ENCODE assay signal across 28 cellular contexts in genomic region chr3:115500795-115501194, GRCh38.
"Had no signal": no experiment of that assay in that cellular context is flagged by ENCODE, and none has a peak within 500 bp of the region (broad histone marks: within the 10 kb centered on the region; RNA-seq: fewer than 3 reads in every experiment).

No MANE protein-coding gene starts in this region.

- H3K4me1 ChIP-seq: colonic mucosa, esophagus squamous epithelium, gastrocnemius medialis, left lung, lower lobe of right lung had no signal

- H3K27me3 ChIP-seq: colonic mucosa, esophagus squamous epithelium, gastrocnemius medialis, heart right ventricle, left lung had no signal

- ATAC-seq: effector memory CD8-positive, alpha-beta T cell; esophagus mucosa; gastrocnemius medialis; left cardiac atrium; left lung; left ventricle myocardium superior; lower lobe of right lung; mucosa of descending colon; naive thymus-derived CD8-positive, alpha-beta T cell had no signal

- H3K27ac ChIP-seq: colonic mucosa, epithelial cell of prostate, esophagus squamous epithelium, gastrocnemius medialis, heart right ventricle, left lung, lower lobe of right lung had no signal

- H3K9me3 ChIP-seq: colonic mucosa, esophagus squamous epithelium, gastrocnemius medialis, left lung, lower lobe of right lung, mucosa of descending colon had no signal

- FAIRE-seq: endometrium, islet of Langerhans, keratinocyte had no signal

- H3K36me3 ChIP-seq: colonic mucosa, esophagus squamous epithelium, gastrocnemius medialis, heart right ventricle, left lung, lower lobe of right lung had no signal

- DNase-seq: colonic mucosa; cortex of kidney; effector CD8-positive, alpha-beta T cell; effector memory CD8-positive, alpha-beta T cell; endodermal cell; erythroblast; esophagus squamous epithelium; foreskin fibroblast; foreskin melanocyte; gastrocnemius medialis; glutamatergic neuron; head of caudate nucleus; heart right ventricle; hippocampal formation; left cardiac atrium; left lung; left ventricle myocardium superior; lower lobe of right lung; mammary epithelial cell; mesendoderm; mucosa of descending colon; naive B cell; naive thymus-derived CD8-positive, alpha-beta T cell had no signal

- H3K4me3 ChIP-seq: colonic mucosa, esophagus squamous epithelium, gastrocnemius medialis, heart right ventricle, left lung, lower lobe of right lung, mucosa of descending colon had no signal
